In genomic region chr3:13505147-13506130, GRCh38 we compare ENCODE assay signal across 20 cellular contexts. TPM values are rescaled to one million over a fixed set of nuclear protein-coding genes. Genes with fewer than 3 reads are reported as not detected.
"Had no signal": no experiment of that assay in that cellular context is flagged by ENCODE, and none has a peak within 500 bp of the region (broad histone marks: within the 10 kb centered on the region; RNA-seq: fewer than 3 reads in every experiment).

No MANE protein-coding gene starts in this region.

- H3K9me3 ChIP-seq: body of pancreas, transverse colon had no signal

- H3K36me3 Mint-ChIP-seq: activated naive CD8-positive, alpha-beta T cell treated with anti-CD3 and anti-CD28 coated beads, Interleukin-2, amount 10 ng/mL, durations not matched to agents 7 days and 5 days; naive B cell had no signal

- H3K4me1 Mint-ChIP-seq: activated naive CD8-positive, alpha-beta T cell treated with anti-CD3 and anti-CD28 coated beads, Interleukin-2, amount 10 ng/mL, durations not matched to agents 7 days and 5 days had no signal

- H3K4me3 Mint-ChIP-seq: activated naive CD8-positive, alpha-beta T cell treated with anti-CD3 and anti-CD28 coated beads, Interleukin-2, amount 10 ng/mL, durations not matched to agents 7 days and 5 days; endodermal cell; naive B cell; T-helper 2 cell treated with Interferon-gamma antibody and Interleukin-4, amounts not matched to agents 5 μg/mL and 100 μg/mL, for 36 hours had no signal

- H3K4me1 ChIP-seq: body of pancreas, transverse colon had no signal

- H3K27me3 Mint-ChIP-seq: activated naive CD8-positive, alpha-beta T cell treated with anti-CD3 and anti-CD28 coated beads, Interleukin-2, amount 10 ng/mL, durations not matched to agents 7 days and 5 days had no signal

- H3K9me3 Mint-ChIP-seq: activated naive CD8-positive, alpha-beta T cell treated with anti-CD3 and anti-CD28 coated beads, Interleukin-2, amount 10 ng/mL, durations not matched to agents 7 days and 5 days; activated T-helper 2 cell treated with anti-CD3 and anti-CD28 coated beads, Interferon-gamma antibody, Interleukin-2, Interleukin-4, amounts not matched to agents 10 μg/mL and 5 μg/mL and 100 μg/mL, durations not matched to agents 14 hours and 24 hours and 36 hours; endodermal cell; naive B cell; T-helper 2 cell treated with Interferon-gamma antibody and Interleukin-4, amounts not matched to agents 5 μg/mL and 100 μg/mL, for 36 hours had no signal

- DNase-seq: activated CD4-positive, alpha-beta T cell treated with anti-CD3 and anti-CD28 coated beads, Interleukin-2, amount 50 U/mL, for 48 hours; activated naive CD4-positive, alpha-beta T cell treated with Interleukin-2 at 50 U/mL for 16 hours; activated naive CD8-positive, alpha-beta T cell treated with anti-CD3 and anti-CD28 coated beads, Interleukin-2, amount 10 ng/mL, durations not matched to agents 7 days and 5 days; activated T-cell treated with anti-CD3 and anti-CD28 coated beads for 4 hours; amygdala; caudate nucleus; endodermal cell; mammary epithelial cell; naive B cell; retina; stimulated activated CD4-positive, alpha-beta T cell treated with anti-CD3 and anti-CD28 coated beads, Interleukin-2, amount 100 ng/mL, for 24 hours; stimulated activated naive CD4-positive, alpha-beta T cell treated with Interleukin-2 at 50 U/mL for 16 hours; transverse colon had no signal

- ATAC-seq: body of pancreas, left lobe of liver had no signal

- H3K27ac Mint-ChIP-seq: activated naive CD8-positive, alpha-beta T cell treated with anti-CD3 and anti-CD28 coated beads, Interleukin-2, amount 10 ng/mL, durations not matched to agents 7 days and 5 days; activated T-helper 2 cell treated with anti-CD3 and anti-CD28 coated beads, Interferon-gamma antibody, Interleukin-2, Interleukin-4, amounts not matched to agents 10 μg/mL and 5 μg/mL and 100 μg/mL, durations not matched to agents 14 hours and 24 hours and 36 hours; endodermal cell; naive B cell; T-helper 2 cell treated with Interferon-gamma antibody and Interleukin-4, amounts not matched to agents 5 μg/mL and 100 μg/mL, for 36 hours had no signal

- H3K4me3 ChIP-seq: body of pancreas, dorsolateral prefrontal cortex, SK-N-MC, transverse colon had no signal

- H3K27ac ChIP-seq: body of pancreas, epithelial cell of prostate, SK-N-MC, transverse colon had no signal

- H3K36me3 ChIP-seq: transverse colon had no signal

- H3K27me3 ChIP-seq: body of pancreas, dorsolateral prefrontal cortex, transverse colon had no signal

RNA-seq across cellular contexts. Expression of gene FBLN2, which starts 43.5 kb away (rescaled TPM):
- total RNA-seq: activated T-helper 2 cell treated with anti-CD3 and anti-CD28 coated beads, Interferon-gamma antibody, Interleukin-2, Interleukin-4, amounts not matched to agents 10 μg/mL and 5 μg/mL and 100 μg/mL, durations not matched to agents 14 hours and 24 hours and 36 hours had no signal
